In the genomic region with DNA sequence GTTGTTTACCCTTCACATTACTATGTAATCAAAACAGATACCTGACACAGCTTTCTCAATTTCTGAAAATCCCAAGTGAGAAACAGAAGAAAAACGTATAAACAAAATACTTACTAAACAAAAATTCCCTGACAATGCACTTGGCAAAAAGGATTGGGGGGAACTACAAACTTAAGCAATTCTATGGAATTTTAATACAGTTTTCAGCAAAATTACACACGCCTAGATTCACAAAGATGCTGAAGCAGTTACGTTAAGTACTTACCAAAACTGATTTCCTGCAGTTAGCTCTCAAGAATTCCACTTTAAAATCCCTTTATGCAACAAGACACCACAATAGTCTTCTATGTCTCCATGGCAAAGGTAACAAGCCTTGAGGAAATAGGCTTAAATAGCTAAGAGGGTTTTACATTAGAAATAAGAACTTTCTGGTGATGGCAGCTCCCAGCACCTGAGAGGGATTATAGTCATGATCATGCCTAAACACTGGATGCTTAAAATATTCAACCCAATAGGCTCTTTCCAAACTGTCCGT, we compare ENCODE assay signal across 1 cellular context.
TF ChIP-seq lines count a peak whose summit lies in the region.

No MANE protein-coding gene starts in this region.

TF ChIP-seq in GM23338, 12 proteins besides CTCF, POLR2A, EP300 and RAD21:
- TF ChIP-seq, protein P1, sequence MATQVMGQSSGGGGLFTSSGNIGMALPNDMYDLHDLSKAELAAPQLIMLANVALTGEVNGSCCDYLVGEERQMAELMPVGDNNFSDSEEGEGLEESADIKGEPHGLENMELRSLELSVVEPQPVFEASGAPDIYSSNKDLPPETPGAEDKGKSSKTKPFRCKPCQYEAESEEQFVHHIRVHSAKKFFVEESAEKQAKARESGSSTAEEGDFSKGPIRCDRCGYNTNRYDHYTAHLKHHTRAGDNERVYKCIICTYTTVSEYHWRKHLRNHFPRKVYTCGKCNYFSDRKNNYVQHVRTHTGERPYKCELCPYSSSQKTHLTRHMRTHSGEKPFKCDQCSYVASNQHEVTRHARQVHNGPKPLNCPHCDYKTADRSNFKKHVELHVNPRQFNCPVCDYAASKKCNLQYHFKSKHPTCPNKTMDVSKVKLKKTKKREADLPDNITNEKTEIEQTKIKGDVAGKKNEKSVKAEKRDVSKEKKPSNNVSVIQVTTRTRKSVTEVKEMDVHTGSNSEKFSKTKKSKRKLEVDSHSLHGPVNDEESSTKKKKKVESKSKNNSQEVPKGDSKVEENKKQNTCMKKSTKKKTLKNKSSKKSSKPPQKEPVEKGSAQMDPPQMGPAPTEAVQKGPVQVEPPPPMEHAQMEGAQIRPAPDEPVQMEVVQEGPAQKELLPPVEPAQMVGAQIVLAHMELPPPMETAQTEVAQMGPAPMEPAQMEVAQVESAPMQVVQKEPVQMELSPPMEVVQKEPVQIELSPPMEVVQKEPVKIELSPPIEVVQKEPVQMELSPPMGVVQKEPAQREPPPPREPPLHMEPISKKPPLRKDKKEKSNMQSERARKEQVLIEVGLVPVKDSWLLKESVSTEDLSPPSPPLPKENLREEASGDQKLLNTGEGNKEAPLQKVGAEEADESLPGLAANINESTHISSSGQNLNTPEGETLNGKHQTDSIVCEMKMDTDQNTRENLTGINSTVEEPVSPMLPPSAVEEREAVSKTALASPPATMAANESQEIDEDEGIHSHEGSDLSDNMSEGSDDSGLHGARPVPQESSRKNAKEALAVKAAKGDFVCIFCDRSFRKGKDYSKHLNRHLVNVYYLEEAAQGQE (IDR thresholded peaks at IDR 0.05; ENCODE audit: unreplicated experiment), result no peak
- TF ChIP-seq JUNB (IDR thresholded peaks at IDR 0.05; ENCODE audit: unreplicated experiment), result no peak
